14 cellular contexts compared by ENCODE assay signal in genomic region chr4:8197521-8197920, GRCh38.
"Had no signal": no experiment of that assay in that cellular context is flagged by ENCODE, and none has a peak within 500 bp of the region (broad histone marks: within the 10 kb centered on the region; RNA-seq: fewer than 3 reads in every experiment).

No MANE protein-coding gene starts in this region.

- H3K9me3 ChIP-seq: ascending aorta, gastrocnemius medialis, heart left ventricle, thoracic aorta had no signal

- ATAC-seq: activated CD4-positive, CD25-positive, alpha-beta regulatory T cell treated with anti-CD3 and anti-CD28 coated beads, Interleukin-2, amount 50 U/mL, for 24 hours; gastrocnemius medialis had no signal

- H3K27me3 ChIP-seq: ascending aorta, dorsolateral prefrontal cortex, gastrocnemius medialis, heart left ventricle had no signal

- H3K36me3 ChIP-seq: ascending aorta, gastrocnemius medialis, heart left ventricle, thoracic aorta had no signal

- H3K9me3 Mint-ChIP-seq: endodermal cell; T-helper 2 cell treated with Interferon-gamma antibody and Interleukin-4, amounts not matched to agents 5 μg/mL and 100 μg/mL, for 36 hours had no signal

- H3K4me3 Mint-ChIP-seq: endodermal cell had no signal

- DNase-seq: activated CD4-positive, alpha-beta T cell treated with anti-CD3 and anti-CD28 coated beads, Interleukin-2, amount 50 U/mL, for 1 hour; activated naive CD4-positive, alpha-beta T cell treated with Interleukin-2 at 50 U/mL for 16 hours; dorsolateral prefrontal cortex; endodermal cell; gastrocnemius medialis; posterior cingulate gyrus; retina; stimulated activated CD4-positive, alpha-beta T cell treated with anti-CD3 and anti-CD28 coated beads, Interleukin-4, amount 100 ng/mL, for 4 hours had no signal

- FAIRE-seq: bronchial epithelial cell had no signal

- H3K4me3 ChIP-seq: ascending aorta, dorsolateral prefrontal cortex, gastrocnemius medialis, heart left ventricle, thoracic aorta had no signal
